10 cellular contexts compared by ENCODE assay signal in genomic region chr18:57915848-57916596, GRCh38.
DNase-seq lines count a peak whose midpoint lies in the region; ATAC-seq, FAIRE-seq and TF ChIP-seq lines count a peak whose summit lies in the region.
"Had no signal": no experiment of that assay in that cellular context is flagged by ENCODE, and none has a peak within 500 bp of the region (broad histone marks: within the 10 kb centered on the region; RNA-seq: fewer than 3 reads in every experiment).

No MANE protein-coding gene starts in this region.

- no peaks in the 10 kb centered on the region; the same call in 2 of the 3 replicates for H3K9me3 ChIP-seq in GM12878 (replicated peaks; ENCODE audit: control insufficient read depth, insufficient read depth, low read length)
- H3K9me3 ChIP-seq in tibial nerve = no peaks in the 10 kb centered on the region

- no peak for TF ChIP-seq CTCF in GM12878 (IDR thresholded peaks at IDR 0.05 in 2 of 3, conservative IDR thresholded peaks at IDR 0.05 in 1 of 3; ENCODE audit: control insufficient read depth in 2 of 3, extremely low read depth in 1 of 3, insufficient read depth in 1 of 3, low read depth in 3 of 3, low read length in 3 of 3)
- no peak for TF ChIP-seq CTCF in nephron (IDR thresholded peaks at IDR 0.05; ENCODE audit: unreplicated experiment in 3 of 3)
- TF ChIP-seq CTCF in tibial nerve (IDR thresholded peaks at IDR 0.05) = no peak

- no peaks in the 10 kb centered on the region for H3K36me3 Mint-ChIP-seq in nephron (ENCODE audit: low read depth)

- peaks cover 25% of the 10 kb centered on the region for H3K4me1 Mint-ChIP-seq in nephron

- peak overlapping the region; percentile 72 for H2AFZ ChIP-seq in GM12878 (ENCODE audit: control insufficient read depth, low read depth, low read length)

- peak overlapping the region in 2 of 3 experiments; percentile 47 to 66 for H3K27ac Mint-ChIP-seq in nephron
- H3K27ac Mint-ChIP-seq: dendritic cell treated with granulocyte-macrophage colony-stimulating factor and Interleukin-4, amounts not matched to agents 40 ng/mL and 50 ng/mL, for 4 days had no signal

- WGBS in GM12878 (ENCODE audit: insufficient coverage, insufficient replicate concordance, low lambda C conversion rate, missing lambda C conversion rate) = 19% methylated on average over 5 of the region's 5 CpGs
- 39 to 43% methylated on average over 5 of the region's 5 CpGs for WGBS in tibial nerve, 2 donors

- no peak overlapping the region for H3K4me2 ChIP-seq in GM12878 (ENCODE audit: control insufficient read depth, insufficient read depth)

- no peak overlapping the region for H3K4me3 Mint-ChIP-seq in nephron
- H3K4me3 Mint-ChIP-seq: dendritic cell treated with granulocyte-macrophage colony-stimulating factor and Interleukin-4, amounts not matched to agents 40 ng/mL and 50 ng/mL, for 4 days had no signal

- H3K27ac ChIP-seq in GM12878 (ENCODE audit: control insufficient read depth, insufficient read depth) = no peak overlapping the region
- H3K27ac ChIP-seq in tibial nerve = peak overlapping the region in 1 of 4 donors; percentile 26

- H3K4me3 ChIP-seq in GM12878 (no peak overlapping the region), tibial nerve (no peak overlapping the region)

- CTCF ChIA-PET in GM12878 (lab: Yijun Ruan, JAX) = no interaction called here

- no peaks in the 10 kb centered on the region for H3K36me3 ChIP-seq in GM12878 (ENCODE audit: control insufficient read depth in 2 of 2, insufficient read depth in 2 of 2, low read length in 1 of 2)
- no peaks in the 10 kb centered on the region for H3K36me3 ChIP-seq in tibial nerve

- POLR2A ChIA-PET in GM12878 (lab: Charles Lee) = no interaction called here

- H3K4me1 ChIP-seq in GM12878 (ENCODE audit: control insufficient read depth, insufficient read depth, low read length) (peaks cover 4% of the 10 kb centered on the region; the same call in 1 of the 2 replicates), tibial nerve (peaks cover 0 to 19% (median 0%) of the 10 kb centered on the region in 4 donors)

- SMC1A ChIA-PET in GM12878 (lab: Charles Lee; ENCODE audit: uncharacterized antibody, unreplicated experiment) = interaction anchor here (0.6 kb wide), 1 partner anchor 511 kb away, joined by 3 read pairs; no protein-coding TSS in a partner anchor

- no peaks in the 10 kb centered on the region for H3K27me3 ChIP-seq in GM12878 (replicated peaks in 1 of 2; ENCODE audit: control insufficient read depth in 2 of 2, insufficient read depth in 2 of 2, low read length in 1 of 2)
- H3K27me3 ChIP-seq in tibial nerve = no peaks in the 10 kb centered on the region

- no peak for FAIRE-seq in GM12878 (lab: Jason Lieb, UNC)
- FAIRE-seq: GM12891 had no signal

- TF ChIP-seq RAD21 in GM12878 (IDR thresholded peaks at IDR 0.05; ENCODE audit: insufficient read depth, low read depth, low read length) = no peak

- no peaks in the 10 kb centered on the region for H3K79me2 ChIP-seq in GM12878 (ENCODE audit: control insufficient read depth, insufficient read depth, low read length)

- intact Hi-C loops in GM12878 (cut with micrococcal nuclease; ENCODE audit: unreplicated experiment) = no loop called here

- no peak overlapping the region for H3K9ac ChIP-seq in GM12878 (ENCODE audit: control insufficient read depth, insufficient read depth, low read length)

- in situ Hi-C loops in GM12878 (cut with MboI) = no loop called here

- no TSS peak for BruUV-seq in GM12878 (replicated peaks; lab: Mats Ljungman, UMichigan)

- TF ChIP-seq POLR2A in GM12878 (IDR thresholded peaks at IDR 0.05; ENCODE audit: low read depth, low read length) (no peak), tibial nerve (IDR thresholded peaks at IDR 0.05) (no peak)

- no peak for TF ChIP-seq EP300 in GM12878 (IDR thresholded peaks at IDR 0.05; ENCODE audit: borderline replicate concordance in 1 of 2, control insufficient read depth in 1 of 2, low read depth in 2 of 2, low read length in 2 of 2)
- no peak for TF ChIP-seq EP300 in tibial nerve (IDR thresholded peaks at IDR 0.05)

- H3K27me3 Mint-ChIP-seq in nephron (ENCODE audit: low read depth) = no peaks in the 10 kb centered on the region

- RAD21 ChIA-PET in GM12878 (lab: Charles Lee; ENCODE audit: unreplicated experiment) = no interaction called here

- DNase-seq in DMS53 treated with DMSO at 0.1 percent for 48 hours (lab: John Stamatoyannopoulos, UW; ENCODE audit: unreplicated experiment) (peak; percentile 42), NCI-H1694 treated with DMSO at 0.1 percent for 48 hours (lab: John Stamatoyannopoulos, UW) (peak; percentile 81), GM12878 (ENCODE audit: low read depth, low spot score) (no peak), NCI-H1436 treated with DMSO at 0.1 percent for 48 hours (lab: John Stamatoyannopoulos, UW) (no peak), NCI-H1048 (lab: John Stamatoyannopoulos, UW) (no peak), tibial nerve (ENCODE audit: low spot score in 2 of 2) (no peak)

- no peak for ATAC-seq in GM12878
- ATAC-seq in GM18873 (IDR thresholded peaks at IDR 0.05; ENCODE audit: low FRiP score, unreplicated experiment) = no peak

- H3K9me3 Mint-ChIP-seq in nephron = no peaks in the 10 kb centered on the region

- no peaks in the 10 kb centered on the region for H4K20me1 ChIP-seq in GM12878 (ENCODE audit: control insufficient read depth, insufficient read depth)

TF ChIP-seq in GM12878, 131 proteins besides CTCF, POLR2A, EP300 and RAD21:
- TF ChIP-seq SUZ12 (IDR thresholded peaks at IDR 0.05; ENCODE audit: unreplicated experiment) (no peak), MEF2A (IDR thresholded peaks at IDR 0.05; ENCODE audit: insufficient read depth, low read depth, low read length) (no peak), DPF2 (IDR thresholded peaks at IDR 0.05) (no peak), NKRF (conservative IDR thresholded peaks at IDR 0.05) (no peak), ATF3 (IDR thresholded peaks at IDR 0.05; ENCODE audit: borderline replicate concordance, extremely low read depth, low read depth, low read length) (no peak), PBX3 (IDR thresholded peaks at IDR 0.05; ENCODE audit: insufficient replicate concordance, low read depth, low read length) (no peak), NFIC (IDR thresholded peaks at IDR 0.05; ENCODE audit: low read depth, low read length) (no peak), CHD2 (IDR thresholded peaks at IDR 0.05; ENCODE audit: borderline replicate concordance, low read depth, low read length) (no peak), MYB (IDR thresholded peaks at IDR 0.05; ENCODE audit: borderline replicate concordance, low read depth, low read length) (no peak), ZNF24 (IDR thresholded peaks at IDR 0.05) (no peak)

Comparison
In these comparisons a context has a peak if more than half of its experiments do, and no peak if none do; other contexts are left out.
1. DNase-seq: peak in DMS53 treated with DMSO at 0.1 percent for 48 hours (single experiment) and NCI-H1694 treated with DMSO at 0.1 percent for 48 hours (single experiment); none in GM12878 (single experiment), NCI-H1436 treated with DMSO at 0.1 percent for 48 hours (single experiment), NCI-H1048 (single experiment) and tibial nerve (0 of 2).